29 cellular contexts compared by ENCODE assay signal in genomic region chr12:125001636-125002035, GRCh38.
"Had no signal": no experiment of that assay in that cellular context is flagged by ENCODE, and none has a peak within 500 bp of the region (broad histone marks: within the 10 kb centered on the region; RNA-seq: fewer than 3 reads in every experiment).

No MANE protein-coding gene starts in this region.

- H3K27ac Mint-ChIP-seq: dendritic cell treated with granulocyte-macrophage colony-stimulating factor and Interleukin-4, amounts not matched to agents 40 ng/mL and 50 ng/mL, for 4 days; endodermal cell; stimulated activated naive CD8-positive, alpha-beta T cell treated with anti-CD3 and anti-CD28 coated beads, Interleukin-15, amount 100 ng/mL, for 72 hours had no signal

- H3K4me2 ChIP-seq: hepatocyte had no signal

- H3K4me1 ChIP-seq: colonic mucosa, gastrocnemius medialis, pancreas, right lobe of liver, suprapubic skin, transverse colon, upper lobe of right lung, uterus had no signal

- H3K4me3 ChIP-seq: colonic mucosa, gastrocnemius medialis, hepatocyte, left lung, pancreas, right lobe of liver, suprapubic skin, transverse colon, upper lobe of right lung, uterus had no signal

- H2AFZ ChIP-seq: hepatocyte had no signal

- H3K36me3 ChIP-seq: colonic mucosa, gastrocnemius medialis, left lung, pancreas, right lobe of liver, suprapubic skin, transverse colon, upper lobe of right lung, uterus had no signal

- DNase-seq: colonic mucosa; effector CD8-positive, alpha-beta T cell; endodermal cell; foreskin fibroblast; gastrocnemius medialis; head of caudate nucleus; left cardiac atrium; mesendoderm; midbrain; naive thymus-derived CD4-positive, alpha-beta T cell; pancreas; retina; right lobe of liver; small intestine; stimulated activated CD4-positive, alpha-beta T cell treated with anti-CD3 and anti-CD28 coated beads, Interleukin-15, amount 100 ng/mL, for 24 hours; stimulated activated CD4-positive, alpha-beta T cell treated with anti-CD3 and anti-CD28 coated beads, Interleukin-2, amount 100 ng/mL, for 48 hours; stimulated activated naive CD4-positive, alpha-beta T cell; stimulated activated naive CD8-positive, alpha-beta T cell treated with anti-CD3 and anti-CD28 coated beads, Interleukin-15, amount 100 ng/mL, for 72 hours; transverse colon; upper lobe of right lung; uterus had no signal

- H3K9me3 ChIP-seq: colonic mucosa, gastrocnemius medialis, left lung, neutrophil, pancreas, right lobe of liver, suprapubic skin, transverse colon, upper lobe of right lung, uterus had no signal

- H3K27me3 ChIP-seq: colonic mucosa, gastrocnemius medialis, hepatocyte, left lung, neutrophil, pancreas, right lobe of liver, suprapubic skin, transverse colon, upper lobe of right lung, uterus had no signal

- H3K9me3 Mint-ChIP-seq: dendritic cell treated with granulocyte-macrophage colony-stimulating factor and Interleukin-4, amounts not matched to agents 40 ng/mL and 50 ng/mL, for 4 days; endodermal cell; naive thymus-derived CD4-positive, alpha-beta T cell; neural crest cell; stimulated activated naive CD8-positive, alpha-beta T cell treated with anti-CD3 and anti-CD28 coated beads, Interleukin-15, amount 100 ng/mL, for 72 hours had no signal

- H3K27ac ChIP-seq: colonic mucosa, epithelial cell of prostate, gastrocnemius medialis, hepatocyte, left lung, neutrophil, pancreas, right lobe of liver, suprapubic skin, transverse colon, upper lobe of right lung, uterus had no signal

- H3K27me3 Mint-ChIP-seq: dendritic cell treated with granulocyte-macrophage colony-stimulating factor and Interleukin-4, amounts not matched to agents 40 ng/mL and 50 ng/mL, for 4 days; naive thymus-derived CD4-positive, alpha-beta T cell; stimulated activated naive CD8-positive, alpha-beta T cell treated with anti-CD3 and anti-CD28 coated beads, Interleukin-15, amount 100 ng/mL, for 72 hours had no signal

- ATAC-seq: esophagus mucosa; gastrocnemius medialis; left cardiac atrium; left lung; naive thymus-derived CD4-positive, alpha-beta T cell; pancreas; right lobe of liver; stimulated activated naive CD8-positive, alpha-beta T cell treated with anti-CD3 and anti-CD28 coated beads, Interleukin-15, amount 100 ng/mL, for 72 hours; upper lobe of right lung had no signal

- H3K4me1 Mint-ChIP-seq: endodermal cell had no signal

- H3K4me3 Mint-ChIP-seq: dendritic cell treated with granulocyte-macrophage colony-stimulating factor and Interleukin-4, amounts not matched to agents 40 ng/mL and 50 ng/mL, for 4 days; endodermal cell; naive thymus-derived CD4-positive, alpha-beta T cell; neural crest cell; stimulated activated naive CD8-positive, alpha-beta T cell treated with anti-CD3 and anti-CD28 coated beads, Interleukin-15, amount 100 ng/mL, for 72 hours had no signal
